Comparison of ENCODE assay signal across 11 cellular contexts in genomic region chr4:165612936-165613335, GRCh38.
DNase-seq lines count a peak whose midpoint lies in the region; ATAC-seq and TF ChIP-seq lines count a peak whose summit lies in the region.
"Had no signal": no experiment of that assay in that cellular context is flagged by ENCODE, and none has a peak within 500 bp of the region (broad histone marks: within the 10 kb centered on the region; RNA-seq: fewer than 3 reads in every experiment).

No MANE protein-coding gene starts in this region.

- H3K9me3 Mint-ChIP-seq in activated CD8-positive, alpha-beta T cell treated with anti-CD3 and anti-CD28 coated beads for 36 hours = no peaks in the 10 kb centered on the region
- H3K9me3 Mint-ChIP-seq in activated CD8-positive, alpha-beta T cell treated with anti-CD3 and anti-CD28 coated beads, Interleukin-2, amount 10 ng/mL, durations not matched to agents 7 days and 5 days (ENCODE audit: insufficient read depth) = no peaks in the 10 kb centered on the region
- H3K9me3 Mint-ChIP-seq: activated naive CD4-positive, alpha-beta T cell treated with anti-CD3 and anti-CD28 coated beads, Interleukin-2, amount 10 ng/mL, durations not matched to agents 7 days and 5 days had no signal

- H3K4me1 Mint-ChIP-seq in activated CD8-positive, alpha-beta T cell treated with anti-CD3 and anti-CD28 coated beads for 36 hours (ENCODE audit: low read depth) = no peaks in the 10 kb centered on the region
- no peaks in the 10 kb centered on the region for H3K4me1 Mint-ChIP-seq in activated CD8-positive, alpha-beta T cell treated with anti-CD3 and anti-CD28 coated beads, Interleukin-2, amount 10 ng/mL, durations not matched to agents 7 days and 5 days (ENCODE audit: low read depth)

- CTCF ChIA-PET in activated CD8-positive, alpha-beta T cell treated with anti-CD3 and anti-CD28 coated beads for 36 hours (lab: Charles Lee) = no interaction called here
- CTCF ChIA-PET in activated CD8-positive, alpha-beta T cell treated with anti-CD3 and anti-CD28 coated beads, Interleukin-2, amount 10 ng/mL, durations not matched to agents 7 days and 5 days (lab: Charles Lee) = no interaction called here

- H3K4me3 Mint-ChIP-seq in activated CD8-positive, alpha-beta T cell treated with anti-CD3 and anti-CD28 coated beads for 36 hours = no peak overlapping the region
- H3K4me3 Mint-ChIP-seq in activated CD8-positive, alpha-beta T cell treated with anti-CD3 and anti-CD28 coated beads, Interleukin-2, amount 10 ng/mL, durations not matched to agents 7 days and 5 days = no peak overlapping the region
- H3K4me3 Mint-ChIP-seq: activated naive CD4-positive, alpha-beta T cell treated with anti-CD3 and anti-CD28 coated beads, Interleukin-2, amount 10 ng/mL, durations not matched to agents 7 days and 5 days had no signal

- no peak for TF ChIP-seq CTCF in activated CD8-positive, alpha-beta T cell treated with anti-CD3 and anti-CD28 coated beads for 36 hours (IDR thresholded peaks at IDR 0.05)

- POLR2A ChIA-PET in activated CD8-positive, alpha-beta T cell treated with anti-CD3 and anti-CD28 coated beads for 36 hours (lab: Charles Lee) = no interaction called here
- POLR2A ChIA-PET in activated CD8-positive, alpha-beta T cell treated with anti-CD3 and anti-CD28 coated beads, Interleukin-2, amount 10 ng/mL, durations not matched to agents 7 days and 5 days (lab: Charles Lee) = no interaction called here

- intact Hi-C loops in activated CD8-positive, alpha-beta T cell treated with anti-CD3 and anti-CD28 coated beads for 36 hours (cut with micrococcal nuclease) = no loop called here

- no peaks in the 10 kb centered on the region for H3K27me3 Mint-ChIP-seq in activated CD8-positive, alpha-beta T cell treated with anti-CD3 and anti-CD28 coated beads for 36 hours
- no peaks in the 10 kb centered on the region for H3K27me3 Mint-ChIP-seq in activated CD8-positive, alpha-beta T cell treated with anti-CD3 and anti-CD28 coated beads, Interleukin-2, amount 10 ng/mL, durations not matched to agents 7 days and 5 days (ENCODE audit: low read depth)
- H3K27me3 Mint-ChIP-seq: activated naive CD4-positive, alpha-beta T cell treated with anti-CD3 and anti-CD28 coated beads, Interleukin-2, amount 10 ng/mL, durations not matched to agents 7 days and 5 days had no signal

- no peak for DNase-seq in activated CD8-positive, alpha-beta T cell treated with anti-CD3 and anti-CD28 coated beads for 36 hours
- no peak for DNase-seq in activated CD8-positive, alpha-beta T cell treated with anti-CD3 and anti-CD28 coated beads, Interleukin-2, amount 10 ng/mL, durations not matched to agents 7 days and 5 days
- DNase-seq in iPS-NIHi7 (ENCODE audit: extremely low spot score) = peak; percentile 14
- no peak for DNase-seq in HPDE6-E6E7 (ENCODE audit: extremely low spot score)
- no peak for DNase-seq in activated effector memory CD4-positive, alpha-beta T cell treated with anti-CD3 and anti-CD28 coated beads, Interleukin-2, amount 50 U/mL, for 16 hours
- DNase-seq in 8988T = no peak
- DNase-seq: activated naive CD4-positive, alpha-beta T cell treated with anti-CD3 and anti-CD28 coated beads, Interleukin-2, amount 10 ng/mL, durations not matched to agents 7 days and 5 days; islet precursor cell; NCI-H82 had no signal

- no peaks in the 10 kb centered on the region for H3K36me3 Mint-ChIP-seq in activated CD8-positive, alpha-beta T cell treated with anti-CD3 and anti-CD28 coated beads for 36 hours (ENCODE audit: low read depth)
- H3K36me3 Mint-ChIP-seq in activated CD8-positive, alpha-beta T cell treated with anti-CD3 and anti-CD28 coated beads, Interleukin-2, amount 10 ng/mL, durations not matched to agents 7 days and 5 days (ENCODE audit: low read depth) = no peaks in the 10 kb centered on the region
- H3K36me3 Mint-ChIP-seq: activated naive CD4-positive, alpha-beta T cell treated with anti-CD3 and anti-CD28 coated beads, Interleukin-2, amount 10 ng/mL, durations not matched to agents 7 days and 5 days had no signal

- H3K27ac Mint-ChIP-seq in activated CD8-positive, alpha-beta T cell treated with anti-CD3 and anti-CD28 coated beads for 36 hours = no peak overlapping the region
- H3K27ac Mint-ChIP-seq in activated CD8-positive, alpha-beta T cell treated with anti-CD3 and anti-CD28 coated beads, Interleukin-2, amount 10 ng/mL, durations not matched to agents 7 days and 5 days = no peak overlapping the region
- H3K27ac Mint-ChIP-seq: activated naive CD4-positive, alpha-beta T cell treated with anti-CD3 and anti-CD28 coated beads, Interleukin-2, amount 10 ng/mL, durations not matched to agents 7 days and 5 days had no signal

- peak; percentile 49 for ATAC-seq in activated CD8-positive, alpha-beta T cell treated with anti-CD3 and anti-CD28 coated beads for 36 hours
- no peak for ATAC-seq in activated CD8-positive, alpha-beta T cell treated with anti-CD3 and anti-CD28 coated beads, Interleukin-2, amount 10 ng/mL, durations not matched to agents 7 days and 5 days
- ATAC-seq in GM21737 (IDR thresholded peaks at IDR 0.05; ENCODE audit: unreplicated experiment) = peak; percentile 94
- ATAC-seq in HG03280 (IDR thresholded peaks at IDR 0.05; ENCODE audit: unreplicated experiment) = peak; percentile 94
